ENCODE assay signal across 8 cellular contexts in genomic region chr1:16351994-16352841, GRCh38. TPM values are rescaled to one million over a fixed set of nuclear protein-coding genes. Genes with fewer than 3 reads are reported as not detected.
DNase-seq lines count a peak whose midpoint lies in the region; ATAC-seq and TF ChIP-seq lines count a peak whose summit lies in the region.

Gene FBXO42, minus strand, starts transcription at chr1:16352480. Its CDS starts 37,062 bp downstream, at chr1:16315418.

- peak within 1 kb of the TSS; percentile 86 to 93 for H3K27ac ChIP-seq in mucosa of rectum (ENCODE audit: low read depth in 2 of 2, low read length in 2 of 2)

- H3K9ac ChIP-seq in mucosa of rectum (ENCODE audit: low read depth in 1 of 2, low read length in 2 of 2): peak within 1 kb of the TSS; percentile 90 to 92

- TF ChIP-seq CTCF in epithelial cell of proximal tubule (conservative IDR thresholded peaks at IDR 0.05; ENCODE audit: low read depth, low read length): peak; percentile 34

- peaks cover 5 to 9% of the 10 kb centered on the region in 2 donors for H3K4me1 ChIP-seq in mucosa of rectum (ENCODE audit: control insufficient read depth in 2 of 2, insufficient read depth in 2 of 2, low read length in 2 of 2)

- peak within 1 kb of the TSS; percentile 92 for H3K4me3 ChIP-seq in Jurkat, Clone E6-1 (ENCODE audit: low read length)
- peak within 1 kb of the TSS; percentile 98 for H3K4me3 ChIP-seq in epithelial cell of proximal tubule (ENCODE audit: low read depth, low read length)
- H3K4me3 ChIP-seq in mucosa of rectum (ENCODE audit: low read length in 2 of 2): peak within 1 kb of the TSS; percentile 77 to 84

- H3K9me3 ChIP-seq in mucosa of rectum (ENCODE audit: control insufficient read depth in 2 of 2, low read length in 2 of 2): no peaks in the 10 kb centered on the region

- no peaks in the 10 kb centered on the region for H3K27me3 ChIP-seq in mucosa of rectum (ENCODE audit: control insufficient read depth in 2 of 2, insufficient read depth in 2 of 2, low read length in 2 of 2)

- ATAC-seq in GM21619 (IDR thresholded peaks at IDR 0.05; ENCODE audit: unreplicated experiment): peak; percentile 88

- H3K36me3 ChIP-seq in mucosa of rectum (ENCODE audit: control insufficient read depth in 2 of 2, insufficient read depth in 2 of 2, low read length in 2 of 2): peaks cover 0 to 3% of the 10 kb centered on the region in 2 donors

- DNase-seq in DMS153 treated with DMSO at 0.1 percent for 48 hours (lab: John Stamatoyannopoulos, UW; ENCODE audit: unreplicated experiment) (peak; percentile 90), OCI-M2 (lab: John Stamatoyannopoulos, UW; ENCODE audit: unreplicated experiment) (peak; percentile 42), activated T-cell treated with anti-CD3 and anti-CD28 coated beads for 4 hours (peak; percentile 80), epithelial cell of proximal tubule (ENCODE audit: low read depth) (no peak)
- peak; percentile 85 for DNase-seq in Jurkat, Clone E6-1 (ENCODE audit: low read depth, low spot score)
- peak; percentile 92 for DNase-seq in stimulated activated CD8-positive, alpha-beta memory T cell treated with anti-CD3 and anti-CD28 coated beads, Interleukin-4, amount 100 ng/mL, for 48 hours

RNA-seq across cellular contexts. Expression of gene FBXO42, which starts in this region (rescaled TPM):
- polyA plus RNA-seq in Jurkat, Clone E6-1 (2012; ENCODE audit: insufficient read depth, insufficient read length): 14.3 TPM
- total RNA-seq in epithelial cell of proximal tubule: 5.8 and 11.9 TPM in 2 replicates
